ENCODE assay signal across 18 cellular contexts in genomic region chr6:22499815-22500214, GRCh38.
"Had no signal": no experiment of that assay in that cellular context is flagged by ENCODE, and none has a peak within 500 bp of the region (broad histone marks: within the 10 kb centered on the region; RNA-seq: fewer than 3 reads in every experiment).

No MANE protein-coding gene starts in this region.

- DNase-seq: islet precursor cell; left ventricle myocardium inferior; mesendoderm; midbrain; mucosa of descending colon; naive thymus-derived CD4-positive, alpha-beta T cell; ovary; right lobe of liver; stimulated activated CD4-positive, alpha-beta T cell treated with anti-CD3 and anti-CD28 coated beads, Interleukin-1b, Interleukin-23, amount 100 ng/mL, for 48 hours; stimulated activated CD4-positive, alpha-beta T cell treated with anti-CD3 and anti-CD28 coated beads, Interleukin-2, amount 100 ng/mL, for 48 hours; stimulated activated CD4-positive, alpha-beta T cell treated with anti-CD3 and anti-CD28 coated beads, Interleukin-4, amount 100 ng/mL, for 4 hours; stimulated activated CD8-positive, alpha-beta memory T cell treated with anti-CD3 and anti-CD28 coated beads, Interleukin-4, amount 100 ng/mL, for 48 hours; stimulated activated naive CD4-positive, alpha-beta T cell treated with Interleukin-2 at 50 U/mL for 16 hours; stimulated activated naive CD8-positive, alpha-beta T cell treated with anti-CD3 and anti-CD28 coated beads, Interleukin-15, amount 100 ng/mL, for 72 hours; substantia nigra; uterus had no signal

- ATAC-seq: mucosa of descending colon; naive thymus-derived CD4-positive, alpha-beta T cell; natural killer cell treated with Interleukin-12 subunit alpha and Interleukin-12 subunit beta and Interleukin-15 and Interleukin-18, amount 100 ng/mL, for 72 hours; right lobe of liver; stimulated activated memory B cell treated with anti-CD40 and anti-IgM and Interleukin-4, amounts not matched to agents 10 μg/mL and 1 μg/mL and 100 μg/mL, for 72 hours; stimulated activated naive CD8-positive, alpha-beta T cell treated with anti-CD3 and anti-CD28 coated beads, Interleukin-15, amount 100 ng/mL, for 72 hours had no signal
